Comparison of ENCODE assay signal across 9 cellular contexts in the genomic region with DNA sequence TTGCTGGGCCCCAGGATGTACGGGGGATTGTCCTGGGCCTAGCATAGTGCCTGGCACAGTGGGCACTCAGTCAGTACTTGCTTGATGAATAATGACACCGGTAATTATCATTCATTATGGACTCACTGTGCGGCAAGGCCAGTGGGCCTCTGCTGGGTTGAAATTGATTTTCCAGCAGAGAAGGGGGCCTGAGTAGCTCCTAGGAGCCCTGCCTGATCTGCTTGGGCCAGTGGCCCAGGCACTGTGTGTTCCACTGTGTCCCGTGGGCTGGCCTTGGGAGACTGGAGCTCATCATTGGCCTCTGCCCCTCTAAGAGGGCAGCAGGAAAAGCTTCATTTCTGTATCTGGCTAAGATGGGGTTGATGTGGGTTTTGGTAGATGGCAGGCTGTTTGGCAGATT. TPM values are rescaled to one million over a fixed set of nuclear protein-coding genes. Genes with fewer than 3 reads are reported as not detected.
DNase-seq lines count a peak whose midpoint lies in the region; ATAC-seq, FAIRE-seq and TF ChIP-seq lines count a peak whose summit lies in the region.
"Had no signal": no experiment of that assay in that cellular context is flagged by ENCODE, and none has a peak within 500 bp of the region (broad histone marks: within the 10 kb centered on the region; RNA-seq: fewer than 3 reads in every experiment).

No MANE protein-coding gene starts in this region.

- peaks cover 19 to 42% (median 24%) of the 10 kb centered on the region in 4 donors for H3K4me1 ChIP-seq in upper lobe of left lung

- H3K27me3 Mint-ChIP-seq in activated T-cell treated with anti-CD3 and anti-CD28 coated beads, Interleukin-2, amount 50 U/mL, for 4 hours (ENCODE audit: low read depth) = peaks cover 48% of the 10 kb centered on the region

- no peaks in the 10 kb centered on the region for H3K36me3 Mint-ChIP-seq in activated T-cell treated with anti-CD3 and anti-CD28 coated beads, Interleukin-2, amount 50 U/mL, for 4 hours (ENCODE audit: insufficient read depth)

- peaks cover 0 to 16% (median 4%) of the 10 kb centered on the region in 4 donors for H3K27me3 ChIP-seq in upper lobe of left lung

- FAIRE-seq in urothelium cell line (lab: Jason Lieb, UNC) = no peak
- FAIRE-seq: colon had no signal

- no peaks in the 10 kb centered on the region for H3K36me3 ChIP-seq in upper lobe of left lung

- H3K9me3 ChIP-seq in upper lobe of left lung = no peaks in the 10 kb centered on the region

- ATAC-seq in activated T-cell treated with anti-CD3 and anti-CD28 coated beads, Interleukin-2, amount 50 U/mL, for 4 hours = no peak
- no peak for ATAC-seq in upper lobe of left lung (ENCODE audit: low FRiP score in 2 of 2)

- TF ChIP-seq EP300 in upper lobe of left lung (IDR thresholded peaks at IDR 0.05) = no peak

- 67 to 83% methylated on average over 1 to 4 of the region's 4 CpGs for WGBS in upper lobe of left lung, 2 donors

- no peak for DNase-seq in activated T-cell treated with anti-CD3 and anti-CD28 coated beads, Interleukin-2, amount 50 U/mL, for 4 hours
- DNase-seq in activated T-cell treated with anti-CD3 and anti-CD28 coated beads, Interleukin-2, amount 50 U/mL, for 1 hour = no peak
- no peak for DNase-seq in coronary artery (ENCODE audit: low spot score)
- peak; percentile 33 for DNase-seq in midbrain (lab: John Stamatoyannopoulos, UW)
- DNase-seq in upper lobe of left lung = peak in 1 of 2 donors; percentile 14
- no peak for DNase-seq in GM20000 (ENCODE audit: low spot score)
- DNase-seq in cerebellum (ENCODE audit: low spot score) = no peak
- DNase-seq in urothelium cell line (ENCODE audit: low spot score) = no peak

- TF ChIP-seq CTCF in coronary artery (IDR thresholded peaks at IDR 0.05) (no peak), upper lobe of left lung (IDR thresholded peaks at IDR 0.05) (no peak), GM20000 (IDR thresholded peaks at IDR 0.05; ENCODE audit: extremely low read depth, missing control alignments) (no peak)

- peak overlapping the region; percentile 96 to 98 for H3K27ac ChIP-seq in coronary artery
- peak overlapping the region; percentile 86 to 97 (median 92) for H3K27ac ChIP-seq in upper lobe of left lung

- H3K4me3 ChIP-seq in coronary artery = peak overlapping the region; percentile 82
- peak overlapping the region; percentile 38 to 72 (median 67) for H3K4me3 ChIP-seq in upper lobe of left lung

- TF ChIP-seq POLR2A in upper lobe of left lung (IDR thresholded peaks at IDR 0.05) = no peak

- no peaks in the 10 kb centered on the region for H3K9me3 Mint-ChIP-seq in activated T-cell treated with anti-CD3 and anti-CD28 coated beads, Interleukin-2, amount 50 U/mL, for 4 hours

- peak overlapping the region; percentile 33 for H3K4me3 Mint-ChIP-seq in activated T-cell treated with anti-CD3 and anti-CD28 coated beads, Interleukin-2, amount 50 U/mL, for 4 hours

- H3K4me1 Mint-ChIP-seq in activated T-cell treated with anti-CD3 and anti-CD28 coated beads, Interleukin-2, amount 50 U/mL, for 4 hours (ENCODE audit: low read depth) = peaks cover 6% of the 10 kb centered on the region

RNA-seq across cellular contexts. Expression of gene CHST3, which starts 1.4 kb away (rescaled TPM):
- 1 to 10 TPM in 2 of 3 donors, under 1 TPM in 1; 0.90 to 2.0 (median 1.1) TPM for total RNA-seq in activated T-cell treated with anti-CD3 and anti-CD28 coated beads, Interleukin-2, amount 50 U/mL, for 4 hours
- total RNA-seq in upper lobe of left lung (10 to 100 TPM in 2 of 6 donors, 1 to 10 TPM in 4; 5.4 to 15.0 (median 8.4) TPM), cerebellum (22.0 TPM)
